Comparison of ENCODE assay signal across 9 cellular contexts in the genomic region with DNA sequence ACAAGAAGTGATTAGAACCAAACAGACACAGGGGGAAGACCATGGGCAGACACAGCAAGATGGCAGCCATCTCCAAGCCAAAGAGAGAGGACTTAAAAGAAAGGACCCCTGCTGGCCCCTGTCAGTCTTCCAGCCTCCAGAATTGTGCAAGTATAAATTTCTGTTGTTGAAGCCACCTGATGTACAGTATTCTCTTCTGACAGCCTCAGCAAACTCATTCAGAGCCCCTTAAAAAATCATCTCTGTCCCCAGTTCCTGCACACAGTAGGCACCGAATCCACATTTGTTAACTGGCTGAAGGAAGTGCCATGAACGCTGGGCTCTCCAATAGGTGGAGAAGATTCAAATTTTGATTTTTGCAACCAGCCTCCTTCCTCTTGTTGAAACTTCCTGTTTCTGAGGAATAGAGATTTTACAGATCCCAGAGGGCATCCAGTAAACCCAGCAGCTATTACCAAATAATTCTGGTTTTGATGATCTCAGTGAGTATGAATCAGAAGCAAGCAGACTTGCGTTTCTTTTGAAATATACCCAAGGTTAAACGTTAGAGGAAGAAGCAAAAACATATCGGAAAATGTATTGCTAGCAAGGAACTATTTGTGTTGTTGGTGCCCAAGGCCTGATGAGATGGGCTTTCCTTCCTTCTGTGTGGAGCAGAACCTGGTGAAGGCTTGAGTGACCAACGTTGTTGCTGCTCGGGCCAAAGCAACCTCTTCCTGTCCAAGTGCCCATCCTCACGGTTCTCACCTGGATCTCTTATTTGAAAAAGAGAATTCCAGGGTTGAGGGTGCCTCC. TPM values are rescaled to one million over a fixed set of nuclear protein-coding genes. Genes with fewer than 3 reads are reported as not detected.
DNase-seq lines count a peak whose midpoint lies in the region; ATAC-seq and TF ChIP-seq lines count a peak whose summit lies in the region.
"Had no signal": no experiment of that assay in that cellular context is flagged by ENCODE, and none has a peak within 500 bp of the region (broad histone marks: within the 10 kb centered on the region; RNA-seq: fewer than 3 reads in every experiment).

No MANE protein-coding gene starts in this region.

- no peaks in the 10 kb centered on the region for H3K27me3 ChIP-seq in AG04450 (ENCODE audit: control insufficient read depth, insufficient read depth, low read length)
- H3K27me3 ChIP-seq in Karpas-422 (ENCODE audit: low read length), result no peaks in the 10 kb centered on the region
- no peaks in the 10 kb centered on the region for H3K27me3 ChIP-seq in adipocyte (replicated peaks; ENCODE audit: control insufficient read depth, insufficient read depth, low read length)

- no peak for ATAC-seq in HG02763 (IDR thresholded peaks at IDR 0.05; ENCODE audit: unreplicated experiment)

- H3K9ac ChIP-seq in Karpas-422 (ENCODE audit: low read length) (no peak overlapping the region), adipocyte (ENCODE audit: low read length) (peak overlapping the region; percentile 42)

- no peak for TF ChIP-seq CTCF in AG04450 (IDR thresholded peaks at IDR 0.05; ENCODE audit: low read depth, low read length)

- CTCF ChIA-PET in AG04450 (lab: Charles Lee), result no interaction called here

- no peaks in the 10 kb centered on the region for H3K79me2 ChIP-seq in Karpas-422 (ENCODE audit: low read length)

- DNase-seq in AG04450 (ENCODE audit: low read depth, low spot score), result peak; percentile 61
- peak; percentile 46 for DNase-seq in Karpas-422
- DNase-seq in adipocyte (ENCODE audit: low read depth), result peak; percentile 73
- DNase-seq in kidney glomerular epithelial cell (lab: John Stamatoyannopoulos, UW), result peak; percentile 29
- no peak for DNase-seq in retina
- DNase-seq in head of caudate nucleus, result no peak
- DNase-seq in HPDE6-E6E7 (ENCODE audit: extremely low spot score), result no peak
- DNase-seq: GDM1 had no signal

- H3K4me3 ChIP-seq in AG04450 (ENCODE audit: low read depth, low read length) (no peak overlapping the region), Karpas-422 (ENCODE audit: low read length) (no peak overlapping the region), adipocyte (ENCODE audit: low read length) (peak overlapping the region; percentile 53)

- POLR2A ChIA-PET in AG04450 (lab: Yijun Ruan, JAX), result no interaction called here

- peak overlapping the region; percentile 82 for H3K27ac ChIP-seq in AG04450 (ENCODE audit: low read depth, low read length)
- H3K27ac ChIP-seq in Karpas-422 (ENCODE audit: low read length), result no peak overlapping the region

- no peak overlapping the region for H2AFZ ChIP-seq in Karpas-422 (ENCODE audit: low read length)

- H3K9me2 ChIP-seq in Karpas-422 (replicated peaks; ENCODE audit: insufficient read depth, low read length), result no peaks in the 10 kb centered on the region

- no peaks in the 10 kb centered on the region for H4K20me1 ChIP-seq in Karpas-422 (ENCODE audit: insufficient read depth, low read depth, low read length)

- H3K36me3 ChIP-seq in Karpas-422 (ENCODE audit: insufficient read depth, low read length) (no peaks in the 10 kb centered on the region), adipocyte (ENCODE audit: control insufficient read depth, insufficient read depth, low read length, severe bottlenecking) (no peaks in the 10 kb centered on the region)

- intact Hi-C loops in head of caudate nucleus (cut with DNase I), result no loop called here

- no peaks in the 10 kb centered on the region; the same call in 1 of the 2 replicates for H3K9me3 ChIP-seq in AG04450 (ENCODE audit: control insufficient read depth, insufficient read depth, low read length)
- no peaks in the 10 kb centered on the region for H3K9me3 ChIP-seq in Karpas-422 (ENCODE audit: low read length)
- H3K9me3 ChIP-seq in adipocyte (ENCODE audit: control insufficient read depth, low read length), result no peaks in the 10 kb centered on the region

- H3K4me2 ChIP-seq in Karpas-422 (ENCODE audit: low read depth, low read length, poor library complexity, severe bottlenecking), result no peak overlapping the region

- H3K4me1 ChIP-seq in Karpas-422 (ENCODE audit: low read length), result peaks cover 3% of the 10 kb centered on the region; the same call in 1 of the 2 replicates
- H3K4me1 ChIP-seq in adipocyte (ENCODE audit: control insufficient read depth, insufficient read depth, low read length), result peaks cover 41% of the 10 kb centered on the region

RNA-seq across cellular contexts. Expression of gene PLB1, which starts 47.7 kb away (rescaled TPM):
- 1.4 and 1.6 TPM in 2 replicates for polyA plus RNA-seq in AG04450 (2011; rRNA removed)
- polyA minus RNA-seq in AG04450 (2011; rRNA and poly(A)+ RNA removed), result 2.4 and 3.1 TPM in 2 replicates
- total RNA-seq in Karpas-422 (2014; rRNA removed; shearing (Covaris generic); ENCODE audit: low replicate concordance), result 0.11 TPM in 1 of 2 replicates, not detected in the other

RNA-seq across cellular contexts. Expression of gene FOSL2, which starts 55.5 kb away (rescaled TPM):
- 45.3 and 50.3 TPM in 2 replicates for polyA plus RNA-seq in AG04450 (2011; rRNA removed)
- polyA minus RNA-seq in AG04450 (2011; rRNA and poly(A)+ RNA removed), result 105 and 117 TPM in 2 replicates
- 0.30 and 0.61 TPM in 2 replicates for total RNA-seq in Karpas-422 (2014; rRNA removed; shearing (Covaris generic); ENCODE audit: low replicate concordance)

Comparison
In these comparisons a context has a peak if more than half of its experiments do, and no peak if none do; other contexts are left out.
1. DNase-seq: peak in AG04450 (single experiment), Karpas-422 (single experiment), adipocyte (single experiment) and kidney glomerular epithelial cell (single experiment); none in retina (single experiment), head of caudate nucleus (0 of 42) and HPDE6-E6E7 (single experiment).